2 cellular contexts compared by ENCODE assay signal in the genomic region with DNA sequence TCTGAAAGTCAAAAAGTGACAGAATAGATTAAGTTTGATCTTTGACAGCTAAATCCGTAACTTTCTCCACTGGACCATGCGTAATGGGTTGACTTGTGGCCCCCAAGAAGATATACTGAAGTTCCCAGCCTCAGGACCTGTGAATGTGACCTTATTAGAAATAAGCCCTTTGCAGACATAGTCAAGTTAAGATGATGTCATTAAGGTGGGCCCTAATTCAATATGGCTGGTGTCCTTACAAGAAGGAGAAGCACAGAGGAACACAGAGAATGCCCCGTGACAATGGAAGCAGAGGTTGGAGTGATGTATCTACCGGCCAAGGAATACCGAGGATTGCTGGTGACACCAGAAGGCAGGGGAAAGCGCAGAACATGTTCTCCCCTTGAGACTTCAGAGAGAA.
TF ChIP-seq lines count a peak whose summit lies in the region.

No MANE protein-coding gene starts in this region.

TF ChIP-seq in HepG2, 621 proteins besides CTCF, POLR2A, EP300 and RAD21:
- no peak for TF ChIP-seq GATAD1 (CRISPR knock-in tag; IDR thresholded peaks at IDR 0.05)
- TF ChIP-seq ATF7 (IDR thresholded peaks at IDR 0.05): peak; percentile 78
- TF ChIP-seq ATF7 (CRISPR knock-in tag; IDR thresholded peaks at IDR 0.05): no peak

TF ChIP-seq in IMR-90, 13 proteins besides CTCF, POLR2A, EP300 and RAD21:
- no peak for TF ChIP-seq MXI1 (IDR thresholded peaks at IDR 0.05; ENCODE audit: borderline replicate concordance, low read depth, low read length)
TF ChIP-seq in IMR-90: peak in this region for 0.
